In the genomic region with DNA sequence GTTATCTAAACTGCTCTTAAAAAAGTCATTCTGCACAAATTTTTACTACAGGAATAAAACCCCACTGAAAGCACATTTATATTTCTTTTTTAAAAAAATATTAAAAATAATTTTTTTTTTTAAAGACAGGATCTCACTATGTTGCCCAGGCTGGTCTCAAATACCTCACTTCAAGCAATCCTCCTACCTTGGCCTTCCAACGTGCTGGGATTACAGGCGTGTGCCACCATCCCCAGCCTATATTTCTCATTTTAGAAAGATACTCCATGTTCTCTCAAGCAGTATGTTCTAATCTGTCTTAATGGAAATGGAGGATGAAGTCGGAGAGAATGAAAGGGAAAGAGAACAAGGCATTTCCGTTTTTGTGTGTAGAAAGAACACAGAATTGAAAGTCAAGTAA, we compare ENCODE assay signal across 23 cellular contexts.
"Had no signal": no experiment of that assay in that cellular context is flagged by ENCODE, and none has a peak within 500 bp of the region (broad histone marks: within the 10 kb centered on the region; RNA-seq: fewer than 3 reads in every experiment).

No MANE protein-coding gene starts in this region.

- H3K4me3 ChIP-seq: breast epithelium had no signal

- H3K4me3 Mint-ChIP-seq: activated CD8-positive, alpha-beta memory T cell treated with anti-CD3 and anti-CD28 coated beads, Interleukin-2, amount 10 ng/mL, durations not matched to agents 7 days and 5 days; activated T-helper 17 cell treated with anti-CD3 and anti-CD28 coated beads, Interleukin-2, amount 50 U/mL, for 72 hours; T-helper 1 cell treated with Interleukin-12 subunit alpha and Interleukin-12 subunit beta and Interleukin-4 antibody, amounts not matched to agents 30 μg/mL and 1 μg/mL, for 36 hours had no signal

- H3K27ac Mint-ChIP-seq: activated CD8-positive, alpha-beta memory T cell treated with anti-CD3 and anti-CD28 coated beads, Interleukin-2, amount 10 ng/mL, durations not matched to agents 7 days and 5 days; T-helper 1 cell treated with Interleukin-12 subunit alpha and Interleukin-12 subunit beta and Interleukin-4 antibody, amounts not matched to agents 30 μg/mL and 1 μg/mL, for 36 hours had no signal

- ATAC-seq: activated CD8-positive, alpha-beta memory T cell treated with anti-CD3 and anti-CD28 coated beads, Interleukin-2, amount 10 ng/mL, durations not matched to agents 7 days and 5 days; activated T-helper 17 cell treated with anti-CD3 and anti-CD28 coated beads, Interleukin-2, amount 50 U/mL, for 72 hours; PC-3 had no signal

- H3K4me1 ChIP-seq: breast epithelium had no signal

- H3K36me3 ChIP-seq: breast epithelium had no signal

- H3K27ac ChIP-seq: breast epithelium, KMS-11 had no signal

- H3K9me3 Mint-ChIP-seq: activated T-helper 17 cell treated with anti-CD3 and anti-CD28 coated beads, Interleukin-2, amount 50 U/mL, for 72 hours; T-helper 1 cell treated with Interleukin-12 subunit alpha and Interleukin-12 subunit beta and Interleukin-4 antibody, amounts not matched to agents 30 μg/mL and 1 μg/mL, for 36 hours had no signal

- H3K27me3 Mint-ChIP-seq: activated CD8-positive, alpha-beta memory T cell treated with anti-CD3 and anti-CD28 coated beads, Interleukin-2, amount 10 ng/mL, durations not matched to agents 7 days and 5 days; activated T-helper 17 cell treated with anti-CD3 and anti-CD28 coated beads, Interleukin-2, amount 50 U/mL, for 72 hours had no signal

- DNase-seq: activated CD4-positive, alpha-beta T cell treated with anti-CD3 and anti-CD28 coated beads for 48 hours; activated CD4-positive, alpha-beta T cell treated with anti-CD3 and anti-CD28 coated beads, Interleukin-2, amount 50 U/mL, for 4 hours; activated CD4-positive, CD25-positive, alpha-beta regulatory T cell treated with anti-CD3 and anti-CD28 coated beads, Interleukin-2, amount 50 U/mL, for 72 hours; activated CD8-positive, alpha-beta memory T cell treated with anti-CD3 and anti-CD28 coated beads, Interleukin-2, amount 10 ng/mL, durations not matched to agents 7 days and 5 days; activated gamma-delta T cell; activated naive CD4-positive, alpha-beta T cell treated with anti-CD3 and anti-CD28 coated beads, Interleukin-2, amount 50 U/mL, for 16 hours; activated T-cell treated with anti-CD3 and anti-CD28 coated beads, Interleukin-2, amount 50 U/mL, for 48 hours; aorta; caudate nucleus; MV-4-11; NCI-H1092 treated with DMSO at 0.1 percent for 48 hours; NCI-H1417 treated with DMSO at 0.1 percent for 48 hours; NCI-H1694; NCI-H2029; NCI-H345; NCI-H510A; NCI-H69; PC-3; SHP77 treated with DMSO at 0.1 percent for 48 hours had no signal

- H3K27me3 ChIP-seq: breast epithelium had no signal

- H3K9me3 ChIP-seq: breast epithelium had no signal
